ENCODE assay signal across 8 cellular contexts in genomic region chr1:43349594-43350306, GRCh38. TPM values are rescaled to one million over a fixed set of nuclear protein-coding genes. Genes with fewer than 3 reads are reported as not detected.
DNase-seq lines count a peak whose midpoint lies in the region; FAIRE-seq and TF ChIP-seq lines count a peak whose summit lies in the region.

No MANE protein-coding gene starts in this region.

- no peaks in the 10 kb centered on the region for H3K27me3 Mint-ChIP-seq in activated CD4-positive, alpha-beta T cell treated with anti-CD3 and anti-CD28 coated beads, Interleukin-2, amount 10 ng/mL, durations not matched to agents 7 days and 5 days

- peak overlapping the region; percentile 91 for H3K27ac Mint-ChIP-seq in activated CD4-positive, alpha-beta T cell treated with anti-CD3 and anti-CD28 coated beads, Interleukin-2, amount 10 ng/mL, durations not matched to agents 7 days and 5 days

- no peaks in the 10 kb centered on the region for H3K9me3 Mint-ChIP-seq in activated CD4-positive, alpha-beta T cell treated with anti-CD3 and anti-CD28 coated beads, Interleukin-2, amount 10 ng/mL, durations not matched to agents 7 days and 5 days

- POLR2A ChIA-PET in activated CD4-positive, alpha-beta T cell treated with anti-CD3 and anti-CD28 coated beads, Interleukin-2, amount 10 ng/mL, durations not matched to agents 7 days and 5 days (lab: Charles Lee), result interaction anchor here (1.4 kb wide), 1 partner anchor 18 kb away, joined by 3 read pairs; the partner anchor contains the start of gene ELOVL1

- H2AFZ ChIP-seq in keratinocyte (ENCODE audit: control insufficient read depth, low read length), result peak overlapping the region; percentile 93

- no peaks in the 10 kb centered on the region for H4K20me1 ChIP-seq in keratinocyte (ENCODE audit: control insufficient read depth, extremely low read depth, insufficient read depth, low read length)

- H3K4me1 Mint-ChIP-seq in activated CD4-positive, alpha-beta T cell treated with anti-CD3 and anti-CD28 coated beads, Interleukin-2, amount 10 ng/mL, durations not matched to agents 7 days and 5 days, result peaks cover 17% of the 10 kb centered on the region

- H3K9me1 ChIP-seq in keratinocyte (ENCODE audit: control insufficient read depth, extremely low read depth, insufficient read depth, low read length), result no peaks in the 10 kb centered on the region

- H3K4me1 ChIP-seq in keratinocyte (ENCODE audit: control insufficient read depth, extremely low read depth, insufficient read depth, low read length), result peaks cover 16% of the 10 kb centered on the region

- CTCF ChIA-PET in activated CD4-positive, alpha-beta T cell treated with anti-CD3 and anti-CD28 coated beads, Interleukin-2, amount 10 ng/mL, durations not matched to agents 7 days and 5 days (lab: Charles Lee), result no interaction called here

- peak overlapping the region; percentile 74 for H3K4me3 Mint-ChIP-seq in activated CD4-positive, alpha-beta T cell treated with anti-CD3 and anti-CD28 coated beads, Interleukin-2, amount 10 ng/mL, durations not matched to agents 7 days and 5 days

- no peaks in the 10 kb centered on the region for H3K9me3 ChIP-seq in keratinocyte (ENCODE audit: control insufficient read depth, low read depth, low read length)

- H3K4me3 ChIP-seq in keratinocyte (ENCODE audit: control insufficient read depth in 2 of 3, extremely low read depth in 1 of 3, insufficient read depth in 2 of 3, low read depth in 1 of 3, low read length in 3 of 3), result peak overlapping the region in 2 of 3 experiments; percentile 70 to 80

- no peak for TF ChIP-seq CTCF in keratinocyte (optimal IDR thresholded peaks at IDR 0.05 in 1 of 3, IDR thresholded peaks at IDR 0.05 in 1 of 3, conservative IDR thresholded peaks at IDR 0.05 in 1 of 3; ENCODE audit: extremely low read depth in 1 of 3, insufficient read depth in 2 of 3, low read length in 3 of 3)

- H3K36me3 Mint-ChIP-seq in activated CD4-positive, alpha-beta T cell treated with anti-CD3 and anti-CD28 coated beads, Interleukin-2, amount 10 ng/mL, durations not matched to agents 7 days and 5 days (ENCODE audit: low read depth), result no peaks in the 10 kb centered on the region

- H3K27ac ChIP-seq in keratinocyte (ENCODE audit: control insufficient read depth, insufficient read depth, low read length) (peak overlapping the region; percentile 90), temporal lobe (ENCODE audit: low read depth, low read length) (peak overlapping the region; percentile 76)

- H3K79me2 ChIP-seq in keratinocyte (ENCODE audit: control insufficient read depth, insufficient read depth, low read length), result no peaks in the 10 kb centered on the region

- DNase-seq in activated CD4-positive, alpha-beta T cell treated with anti-CD3 and anti-CD28 coated beads, Interleukin-2, amount 10 ng/mL, durations not matched to agents 7 days and 5 days, result no peak
- no peak for DNase-seq in activated CD4-positive, alpha-beta T cell treated with anti-CD3 and anti-CD28 coated beads for 1 hour
- DNase-seq in astrocyte of the hippocampus (ENCODE audit: low read depth, low spot score), result peak; percentile 81
- no peak for DNase-seq in keratinocyte (ENCODE audit: low read depth, low spot score)
- no peak for DNase-seq in ACHN
- no peak for DNase-seq in ecto neural progenitor cell (ENCODE audit: low spot score)
- no peak for DNase-seq in NCI-H526 treated with DMSO at 0.1 percent for 48 hours (lab: John Stamatoyannopoulos, UW)

- H3K4me2 ChIP-seq in keratinocyte (ENCODE audit: control insufficient read depth, extremely low read depth, insufficient read depth, low read depth, low read length), result peak overlapping the region; percentile 90

- in situ Hi-C loops in ACHN (cut with HindIII; ENCODE audit: low pct_ligation_motif_present, low pct_unique_long_range_greater_than_20kb, low sequenced_read_pairs), result no loop called here

- no peaks in the 10 kb centered on the region for H3K36me3 ChIP-seq in keratinocyte (ENCODE audit: control insufficient read depth in 2 of 2, extremely low read depth in 1 of 2, insufficient read depth in 2 of 2, low read length in 2 of 2)

- dilution Hi-C loops in keratinocyte (cut with MboI; ENCODE audit: extremely low pct_ligation_motif_present, low sequenced_read_pairs), result no loop called here

- no peaks in the 10 kb centered on the region for H3K27me3 ChIP-seq in keratinocyte (ENCODE audit: control insufficient read depth, extremely low read depth, insufficient read depth, low read length)

- peak overlapping the region; percentile 87 for H3K9ac ChIP-seq in keratinocyte (ENCODE audit: control insufficient read depth, extremely low read depth, insufficient read depth, low read length)

- FAIRE-seq in keratinocyte (lab: Jason Lieb, UNC), result peak; percentile 41

RNA-seq across cellular contexts. Expression of gene CDC20, which starts 9.0 kb away (rescaled TPM):
- 100 to 1,000 TPM; 176 to 188 TPM for total RNA-seq in activated CD4-positive, alpha-beta T cell treated with anti-CD3 and anti-CD28 coated beads, Interleukin-2, amount 10 ng/mL, durations not matched to agents 7 days and 5 days
- 13.6 to 102 TPM (median 84.2 TPM) in 3 replicates for polyA plus RNA-seq in keratinocyte
- 0.67 TPM for polyA plus RNA-seq in keratinocyte (2011; ENCODE audit: low read depth)
- polyA plus RNA-seq in keratinocyte (2011; cell fraction: cytosol; rRNA removed), result 28.1 and 35.5 TPM in 2 replicates
- polyA plus RNA-seq in keratinocyte (2011; cell fraction: nucleus; rRNA removed), result 16.0 and 25.4 TPM in 2 replicates
- 1.7 and 97.6 TPM in 2 replicates for polyA plus RNA-seq in keratinocyte (2012; ENCODE audit: low replicate concordance)
- 19.5 to 267 TPM (median 125 TPM) in 3 replicates for polyA minus RNA-seq in keratinocyte
- polyA minus RNA-seq in keratinocyte (2011; cell fraction: cytosol; rRNA and poly(A)+ RNA removed), result 29.9 TPM
- polyA minus RNA-seq in keratinocyte (2011; cell fraction: nucleus; rRNA and poly(A)+ RNA removed), result 6.6 and 9.9 TPM in 2 replicates
- total RNA-seq in temporal lobe, result 2.7 TPM

RNA-seq across cellular contexts. Expression of gene MPL, which starts 12.1 kb away (rescaled TPM):
- not detected for total RNA-seq in activated CD4-positive, alpha-beta T cell treated with anti-CD3 and anti-CD28 coated beads, Interleukin-2, amount 10 ng/mL, durations not matched to agents 7 days and 5 days
- polyA plus RNA-seq in keratinocyte, result 0.07 TPM in 1 of 3 replicates, not detected in the others
- polyA plus RNA-seq in keratinocyte (2011; ENCODE audit: low read depth), result not detected
- polyA plus RNA-seq in keratinocyte (2011; cell fraction: cytosol; rRNA removed), result 0.04 TPM in 1 of 2 replicates, not detected in the other
- not detected in 2 replicates for polyA plus RNA-seq in keratinocyte (2011; cell fraction: nucleus; rRNA removed)
- polyA plus RNA-seq in keratinocyte (2012; ENCODE audit: low replicate concordance), result not detected in 2 replicates
- 1.3 to 3.4 TPM in 2 of 3 replicates, not detected in the other for polyA minus RNA-seq in keratinocyte
- polyA minus RNA-seq in keratinocyte (2011; cell fraction: cytosol; rRNA and poly(A)+ RNA removed), result not detected
- not detected in 2 replicates for polyA minus RNA-seq in keratinocyte (2011; cell fraction: nucleus; rRNA and poly(A)+ RNA removed)
- not detected for total RNA-seq in temporal lobe

RNA-seq across cellular contexts. Expression of gene ELOVL1, which starts 18.1 kb away (rescaled TPM):
- total RNA-seq in activated CD4-positive, alpha-beta T cell treated with anti-CD3 and anti-CD28 coated beads, Interleukin-2, amount 10 ng/mL, durations not matched to agents 7 days and 5 days, result 10 to 100 TPM; 77.1 to 85.0 TPM
- 277 to 331 TPM (median 283 TPM) in 3 replicates for polyA plus RNA-seq in keratinocyte
- polyA plus RNA-seq in keratinocyte (2011; ENCODE audit: low read depth), result 61.1 TPM
- polyA plus RNA-seq in keratinocyte (2011; cell fraction: cytosol; rRNA removed), result 172 and 242 TPM in 2 replicates
- polyA plus RNA-seq in keratinocyte (2011; cell fraction: nucleus; rRNA removed), result 291 and 315 TPM in 2 replicates
- 181 and 389 TPM in 2 replicates for polyA plus RNA-seq in keratinocyte (2012; ENCODE audit: low replicate concordance)
- 167 to 242 TPM (median 175 TPM) in 3 replicates for polyA minus RNA-seq in keratinocyte
- 112 TPM for polyA minus RNA-seq in keratinocyte (2011; cell fraction: cytosol; rRNA and poly(A)+ RNA removed)
- polyA minus RNA-seq in keratinocyte (2011; cell fraction: nucleus; rRNA and poly(A)+ RNA removed), result 91.7 and 106 TPM in 2 replicates
- total RNA-seq in temporal lobe, result 5.7 TPM

RNA-seq across cellular contexts. Expression of gene MED8, which starts 39.9 kb away (rescaled TPM):
- total RNA-seq in activated CD4-positive, alpha-beta T cell treated with anti-CD3 and anti-CD28 coated beads, Interleukin-2, amount 10 ng/mL, durations not matched to agents 7 days and 5 days, result 10 to 100 TPM; 30.2 to 33.3 TPM
- polyA plus RNA-seq in keratinocyte, result 11.1 to 28.7 TPM (median 14.3 TPM) in 3 replicates
- 50.1 TPM for polyA plus RNA-seq in keratinocyte (2011; ENCODE audit: low read depth)
- 17.2 and 22.3 TPM in 2 replicates for polyA plus RNA-seq in keratinocyte (2011; cell fraction: cytosol; rRNA removed)
- 17.7 and 22.2 TPM in 2 replicates for polyA plus RNA-seq in keratinocyte (2011; cell fraction: nucleus; rRNA removed)
- 28.0 and 42.0 TPM in 2 replicates for polyA plus RNA-seq in keratinocyte (2012; ENCODE audit: low replicate concordance)
- 6.9 to 19.1 TPM (median 11.9 TPM) in 3 replicates for polyA minus RNA-seq in keratinocyte
- polyA minus RNA-seq in keratinocyte (2011; cell fraction: cytosol; rRNA and poly(A)+ RNA removed), result 10.0 TPM
- polyA minus RNA-seq in keratinocyte (2011; cell fraction: nucleus; rRNA and poly(A)+ RNA removed), result 3.6 and 6.7 TPM in 2 replicates
- 13.0 TPM for total RNA-seq in temporal lobe

RNA-seq across cellular contexts. Expression of gene SZT2, which starts 39.9 kb away (rescaled TPM):
- total RNA-seq in activated CD4-positive, alpha-beta T cell treated with anti-CD3 and anti-CD28 coated beads, Interleukin-2, amount 10 ng/mL, durations not matched to agents 7 days and 5 days, result 10 to 100 TPM; 66.6 to 74.3 TPM
- polyA plus RNA-seq in keratinocyte, result 5.9 to 6.7 TPM (median 6.1 TPM) in 3 replicates
- polyA plus RNA-seq in keratinocyte (2011; ENCODE audit: low read depth), result 5.7 TPM
- polyA plus RNA-seq in keratinocyte (2011; cell fraction: cytosol; rRNA removed), result 2.6 and 2.8 TPM in 2 replicates
- 39.1 and 48.7 TPM in 2 replicates for polyA plus RNA-seq in keratinocyte (2011; cell fraction: nucleus; rRNA removed)
- 7.4 and 8.6 TPM in 2 replicates for polyA plus RNA-seq in keratinocyte (2012; ENCODE audit: low replicate concordance)
- polyA minus RNA-seq in keratinocyte, result 33.6 to 55.6 TPM (median 44.6 TPM) in 3 replicates
- 3.6 TPM for polyA minus RNA-seq in keratinocyte (2011; cell fraction: cytosol; rRNA and poly(A)+ RNA removed)
- 38.3 and 53.9 TPM in 2 replicates for polyA minus RNA-seq in keratinocyte (2011; cell fraction: nucleus; rRNA and poly(A)+ RNA removed)
- total RNA-seq in temporal lobe, result 16.7 TPM

Comparison
In these comparisons a context has a peak if more than half of its experiments do, and no peak if none do; other contexts are left out.
1. RNA of gene CDC20, which starts 9.0 kb away (total RNA-seq): 176 to 188 TPM in activated CD4-positive, alpha-beta T cell treated with anti-CD3 and anti-CD28 coated beads, Interleukin-2, amount 10 ng/mL, durations not matched to agents 7 days and 5 days; 2.7 TPM in temporal lobe (single experiment); every median in the first group is over 10 times any median in the second.
2. RNA of gene ELOVL1, which starts 18.1 kb away (total RNA-seq): 77.1 to 85.0 TPM in activated CD4-positive, alpha-beta T cell treated with anti-CD3 and anti-CD28 coated beads, Interleukin-2, amount 10 ng/mL, durations not matched to agents 7 days and 5 days; 5.7 TPM in temporal lobe (single experiment); every median in the first group is over 10 times any median in the second.